8 cellular contexts compared by ENCODE assay signal in genomic region chr20:43942661-43943285, GRCh38. TPM values are rescaled to one million over a fixed set of nuclear protein-coding genes. Genes with fewer than 3 reads are reported as not detected.
DNase-seq lines count a peak whose midpoint lies in the region; ATAC-seq and TF ChIP-seq lines count a peak whose summit lies in the region.

No MANE protein-coding gene starts in this region.

- no peak for TF ChIP-seq EP300 in suprapubic skin (IDR thresholded peaks at IDR 0.05)

- H3K4me1 ChIP-seq in esophagus (ENCODE audit: control insufficient read depth in 2 of 2, insufficient read depth in 2 of 2, low read length in 1 of 2) (peaks cover 13 to 17% of the 10 kb centered on the region in 2 donors), thymus (ENCODE audit: control insufficient read depth, insufficient read depth, low read length) (peaks cover 52% of the 10 kb centered on the region), suprapubic skin (peaks cover 36% of the 10 kb centered on the region)

- ATAC-seq in HG03135 (IDR thresholded peaks at IDR 0.05; ENCODE audit: unreplicated experiment): peak; percentile 77

- no peak for TF ChIP-seq CTCF in GM12864 (IDR thresholded peaks at IDR 0.05; ENCODE audit: low read depth, low read length, missing control alignments)
- no peak for TF ChIP-seq CTCF in suprapubic skin (IDR thresholded peaks at IDR 0.05)

- in situ Hi-C loops in ACHN (cut with HindIII; ENCODE audit: low pct_ligation_motif_present, low pct_unique_long_range_greater_than_20kb, low sequenced_read_pairs): no loop called here

- H3K36me3 ChIP-seq in esophagus (ENCODE audit: control insufficient read depth in 2 of 2, insufficient read depth in 2 of 2, low read length in 1 of 2) (no peaks in the 10 kb centered on the region), thymus (ENCODE audit: control insufficient read depth, insufficient read depth) (no peaks in the 10 kb centered on the region), suprapubic skin (no peaks in the 10 kb centered on the region)

- DNase-seq in ACHN (peak; percentile 37), GM12864 (ENCODE audit: low read depth) (no peak), SIG-M5 (lab: John Stamatoyannopoulos, UW) (peak; percentile 75), NCI-H2227 (lab: John Stamatoyannopoulos, UW; ENCODE audit: unreplicated experiment) (no peak), suprapubic skin (ENCODE audit: low spot score in 2 of 2) (no peak)

- H3K4me3 ChIP-seq in GM12864 (ENCODE audit: low read depth, low read length) (peak overlapping the region; percentile 12; the same call in 1 of the 2 replicates), esophagus (ENCODE audit: low read depth in 1 of 2, low read length in 2 of 2) (no peak overlapping the region), thymus (ENCODE audit: low read length) (no peak overlapping the region), suprapubic skin (no peak overlapping the region)

- 34 to 36% methylated on average over 9 of the region's 9 CpGs for WGBS in esophagus, 2 donors
- WGBS in thymus: 15% methylated on average over 9 of the region's 9 CpGs
- WGBS in suprapubic skin: 31% methylated on average over 7 of the region's 9 CpGs

- H3K27ac ChIP-seq in esophagus (ENCODE audit: low read depth in 2 of 2, low read length in 1 of 2): peak overlapping the region; percentile 50 to 60
- H3K27ac ChIP-seq in thymus (ENCODE audit: low read depth): peak overlapping the region; percentile 33
- no peak overlapping the region for H3K27ac ChIP-seq in suprapubic skin

- H3K9me3 ChIP-seq in esophagus (ENCODE audit: control insufficient read depth in 2 of 2, insufficient read depth in 1 of 2, low read depth in 1 of 2, low read length in 1 of 2) (no peaks in the 10 kb centered on the region), thymus (ENCODE audit: control insufficient read depth) (no peaks in the 10 kb centered on the region), suprapubic skin (no peaks in the 10 kb centered on the region)

- H3K27me3 ChIP-seq in esophagus (ENCODE audit: control insufficient read depth in 1 of 2, insufficient read depth in 2 of 2, low read length in 2 of 2) (no peaks in the 10 kb centered on the region), thymus (ENCODE audit: control insufficient read depth, insufficient read depth) (no peaks in the 10 kb centered on the region), suprapubic skin (peaks cover 7% of the 10 kb centered on the region)

- TF ChIP-seq POLR2A in suprapubic skin (IDR thresholded peaks at IDR 0.05): no peak

RNA-seq across cellular contexts. Expression of gene TOX2, which starts 28.1 kb away (rescaled TPM):
- polyA plus RNA-seq in esophagus (10 to 100 TPM in 1 of 2 donors, 1 to 10 TPM in 1; 6.9 to 10.5 TPM), thymus (75.8 TPM)
- 1 to 10 TPM in 2 of 4 donors, under 1 TPM in 2; 0.40 to 3.0 (median 1.6) TPM for total RNA-seq in suprapubic skin

Comparison
In these comparisons a context has a peak if more than half of its experiments do, and no peak if none do; other contexts are left out.
1. DNase-seq: peak in ACHN (single experiment) and SIG-M5 (single experiment); none in GM12864 (single experiment), NCI-H2227 (single experiment) and suprapubic skin (0 of 2).